In genomic region chr11:94638278-94638901, GRCh38 we compare ENCODE assay signal across 10 cellular contexts.
DNase-seq lines count a peak whose midpoint lies in the region; ATAC-seq and TF ChIP-seq lines count a peak whose summit lies in the region.
"Had no signal": no experiment of that assay in that cellular context is flagged by ENCODE, and none has a peak within 500 bp of the region (broad histone marks: within the 10 kb centered on the region; RNA-seq: fewer than 3 reads in every experiment).

No MANE protein-coding gene starts in this region.

- no peaks in the 10 kb centered on the region for H3K27me3 ChIP-seq in mesendoderm (ENCODE audit: insufficient read depth, low read length, poor library complexity)
- no peaks in the 10 kb centered on the region for H3K27me3 ChIP-seq in upper lobe of left lung

- H3K27ac Mint-ChIP-seq in progenitor cell of endocrine pancreas: no peak overlapping the region
- H3K27ac Mint-ChIP-seq: activated T-cell treated with anti-CD3 and anti-CD28 coated beads, Interleukin-2, amount 50 U/mL, for 72 hours; T-helper 17 cell had no signal

- H3K36me3 Mint-ChIP-seq in progenitor cell of endocrine pancreas (ENCODE audit: insufficient read depth): no peaks in the 10 kb centered on the region

- H3K4ac ChIP-seq in mesendoderm (ENCODE audit: low read depth, low read length): no peak overlapping the region

- H2BK5ac ChIP-seq in mesendoderm (ENCODE audit: low read length): peak overlapping the region; percentile 92

- ATAC-seq in HG03432 (IDR thresholded peaks at IDR 0.05; ENCODE audit: unreplicated experiment) (peak; percentile 20), upper lobe of left lung (ENCODE audit: low FRiP score in 2 of 2) (peak; percentile 40 to 54)
- ATAC-seq: T-helper 17 cell had no signal

- peaks cover 50% of the 10 kb centered on the region for H3K27me3 Mint-ChIP-seq in progenitor cell of endocrine pancreas
- H3K27me3 Mint-ChIP-seq: T-helper 17 cell had no signal

- peak overlapping the region; percentile 84 for H2BK120ac ChIP-seq in mesendoderm (ENCODE audit: low read depth, low read length)

- peaks cover 20% of the 10 kb centered on the region for H3K4me1 ChIP-seq in mesendoderm (ENCODE audit: control insufficient read depth, low read depth, low read length)
- H3K4me1 ChIP-seq in upper lobe of left lung: peaks cover 15 to 24% (median 18%) of the 10 kb centered on the region in 4 donors

- TF ChIP-seq EP300 in upper lobe of left lung (IDR thresholded peaks at IDR 0.05): no peak

- H3K79me1 ChIP-seq in mesendoderm (ENCODE audit: low read length): peaks cover 2% of the 10 kb centered on the region

- TF ChIP-seq POLR2A in upper lobe of left lung (IDR thresholded peaks at IDR 0.05): no peak

- H3K4me3 Mint-ChIP-seq in progenitor cell of endocrine pancreas (ENCODE audit: low read depth): no peak overlapping the region

- H3K9me3 ChIP-seq in upper lobe of left lung: no peaks in the 10 kb centered on the region

- peak overlapping the region; percentile 76 for H3K18ac ChIP-seq in mesendoderm (ENCODE audit: low read length)

- H3K4me3 ChIP-seq in mesendoderm (ENCODE audit: low read length): no peak overlapping the region
- peak overlapping the region in 2 of 4 donors; percentile 3 to 16 for H3K4me3 ChIP-seq in upper lobe of left lung

- peak overlapping the region; percentile 41 for H2BK15ac ChIP-seq in mesendoderm (replicated peaks; ENCODE audit: low read depth)

- no peak overlapping the region for H3K4me2 ChIP-seq in mesendoderm (ENCODE audit: low read length)

- H3K9me3 Mint-ChIP-seq in progenitor cell of endocrine pancreas (ENCODE audit: low read depth): no peaks in the 10 kb centered on the region
- H3K9me3 Mint-ChIP-seq: activated T-cell treated with anti-CD3 and anti-CD28 coated beads, Interleukin-2, amount 50 U/mL, for 72 hours had no signal

- H3K9ac ChIP-seq in mesendoderm (ENCODE audit: low read length): no peak overlapping the region

- H3K23ac ChIP-seq in mesendoderm (ENCODE audit: low read length): no peak overlapping the region

- no peaks in the 10 kb centered on the region for H3K4me1 Mint-ChIP-seq in progenitor cell of endocrine pancreas (ENCODE audit: low read depth)

- H3K27ac ChIP-seq in mesendoderm (ENCODE audit: low read depth, low read length) (no peak overlapping the region), upper lobe of left lung (peak overlapping the region; percentile 66 to 82 (median 72))
- H3K27ac ChIP-seq: HL-60 had no signal

- H3K79me2 ChIP-seq in mesendoderm (ENCODE audit: control insufficient read depth, insufficient read depth, low read length): no peaks in the 10 kb centered on the region

- H4K8ac ChIP-seq in mesendoderm (ENCODE audit: low read depth, low read length): no peak overlapping the region

- no peaks in the 10 kb centered on the region for H3K36me3 ChIP-seq in mesendoderm (ENCODE audit: control insufficient read depth, insufficient read depth, low read length)
- no peaks in the 10 kb centered on the region for H3K36me3 ChIP-seq in upper lobe of left lung

- DNase-seq in astrocyte of the hippocampus (ENCODE audit: low read depth, low spot score) (peak; percentile 54), mesendoderm (peak; percentile 83), upper lobe of left lung (no peak), activated gamma-delta T cell treated with Interleukin-2 at 50 U/mL for 16 hours (no peak), progenitor cell of endocrine pancreas (ENCODE audit: low spot score, unreplicated experiment) (no peak)
- no peak for DNase-seq in activated CD4-positive, CD25-positive, alpha-beta regulatory T cell (lab: John Stamatoyannopoulos, UW)
- DNase-seq: activated T-cell treated with anti-CD3 and anti-CD28 coated beads, Interleukin-2, amount 50 U/mL, for 72 hours; T-helper 17 cell had no signal

- H4K5ac ChIP-seq in mesendoderm (ENCODE audit: low read length): no peak overlapping the region

- no peak for TF ChIP-seq CTCF in upper lobe of left lung (IDR thresholded peaks at IDR 0.05)
- no peak for TF ChIP-seq CTCF in progenitor cell of endocrine pancreas (IDR thresholded peaks at IDR 0.05; ENCODE audit: unreplicated experiment)

- H2AK5ac ChIP-seq in mesendoderm (ENCODE audit: low read length): peak overlapping the region; percentile 100

- H3K56ac ChIP-seq in mesendoderm (ENCODE audit: low read length): peak overlapping the region; percentile 73

- no CpG with 5 or more reads among the region's 4 CpGs for WGBS in mesendoderm (ENCODE audit: extremely low coverage, insufficient coverage, low lambda C conversion rate)
- 41 to 50% methylated on average over 4 of the region's 4 CpGs for WGBS in upper lobe of left lung, 2 donors

Comparison
In these comparisons a context has a peak if more than half of its experiments do, and no peak if none do; other contexts are left out.
1. DNase-seq: peak in astrocyte of the hippocampus (single experiment) and mesendoderm (single experiment); none in upper lobe of left lung (0 of 2), activated CD4-positive, CD25-positive, alpha-beta regulatory T cell (0 of 4), activated gamma-delta T cell treated with Interleukin-2 at 50 U/mL for 16 hours (single experiment) and progenitor cell of endocrine pancreas (single experiment).